In the genomic region with DNA sequence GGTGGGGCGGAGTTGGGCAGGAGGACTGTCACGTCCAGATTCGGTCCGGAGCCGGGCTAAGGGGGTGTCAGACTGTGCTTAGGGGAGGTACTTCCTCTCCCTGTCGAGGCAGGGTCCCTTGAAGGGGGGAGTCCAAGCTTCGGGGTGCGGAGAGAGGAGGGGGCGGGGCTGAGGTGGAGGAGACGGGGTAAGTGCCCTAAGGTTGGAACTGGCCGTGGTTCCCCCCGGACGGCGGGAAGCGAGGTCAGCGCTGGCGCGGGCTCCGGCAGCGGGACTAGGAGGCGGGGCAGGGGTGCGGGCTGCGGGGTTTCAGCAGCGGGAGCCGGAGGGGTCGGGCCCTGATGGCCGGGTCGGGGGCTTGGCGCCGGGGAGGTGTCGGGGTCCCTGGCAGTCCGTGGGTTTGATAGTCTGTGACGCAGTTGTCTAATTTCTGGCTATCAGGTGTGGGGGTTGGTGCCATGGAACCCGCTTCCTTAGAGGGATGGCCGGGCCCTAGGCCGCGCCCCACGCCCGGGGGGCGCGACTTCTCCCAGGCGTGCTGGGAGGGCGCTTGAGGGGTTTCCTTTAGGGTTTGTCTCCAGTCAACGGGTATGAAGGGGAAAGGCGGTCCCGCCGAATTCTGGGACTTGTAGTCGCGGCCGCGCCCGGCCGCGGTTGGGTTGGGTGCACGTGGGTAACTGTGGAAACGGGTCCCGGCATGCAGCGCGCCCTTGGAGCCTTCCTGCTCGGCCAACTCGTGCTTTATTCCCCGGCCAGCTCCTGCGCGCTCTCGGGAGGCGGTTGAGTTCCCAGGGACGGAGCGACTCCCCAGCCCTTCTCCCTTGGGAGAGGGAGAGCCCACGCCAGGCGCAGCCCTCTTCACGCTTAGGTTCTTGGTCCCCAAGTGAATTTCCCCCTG, we compare ENCODE assay signal across 8 cellular contexts.
DNase-seq lines count a peak whose midpoint lies in the region; ATAC-seq and TF ChIP-seq lines count a peak whose summit lies in the region.

No MANE protein-coding gene starts in this region.

- peak overlapping the region; percentile 79 for H3K4me3 ChIP-seq in choroid plexus epithelial cell (ENCODE audit: low read depth, low read length)

- TF ChIP-seq CTCF in choroid plexus epithelial cell (conservative IDR thresholded peaks at IDR 0.05; ENCODE audit: low read depth, low read length): no peak

- peak; percentile 90 for DNase-seq in AG20443 (ENCODE audit: low spot score)
- peak; percentile 72 to 92 for DNase-seq in NCI-H446 (lab: John Stamatoyannopoulos, UW)
- DNase-seq in activated CD4-positive, alpha-beta T cell treated with anti-CD3 and anti-CD28 coated beads for 24 hours (ENCODE audit: low read depth in 2 of 2): peak; percentile 66 to 77
- peak; percentile 95 for DNase-seq in choroid plexus epithelial cell (ENCODE audit: low read depth)
- DNase-seq in kidney tubule cell (ENCODE audit: low spot score): peak; percentile 94
- DNase-seq in stimulated activated CD4-positive, alpha-beta T cell treated with anti-CD3 and anti-CD28 coated beads, Interleukin-1b, Interleukin-23, amount 100 ng/mL, for 24 hours (ENCODE audit: low read depth in 4 of 4, low spot score in 1 of 4): peak; percentile 57 to 74 (median 68)

- ATAC-seq in GM19043 (IDR thresholded peaks at IDR 0.05; ENCODE audit: low read depth, unreplicated experiment): peak; percentile 42
- ATAC-seq in HG03354 (IDR thresholded peaks at IDR 0.05; ENCODE audit: poor library complexity, severe bottlenecking, unreplicated experiment): peak; percentile 49

Comparison
In these comparisons a context has a peak if more than half of its experiments do, and no peak if none do; other contexts are left out.
1. Peak in every context shown above with its lines: DNase-seq, ATAC-seq and H3K4me3 ChIP-seq.